Comparison of ENCODE assay signal across 17 cellular contexts in genomic region chr5:914612-915011, GRCh38. TPM values are rescaled to one million over a fixed set of nuclear protein-coding genes. Genes with fewer than 3 reads are reported as not detected.
A peak's percentile ranks its signal among the peaks of the same experiment; 100 is the strongest.
DNase-seq lines count a peak whose midpoint lies in the region; ATAC-seq, FAIRE-seq and TF ChIP-seq lines count a peak whose summit lies in the region.
"Had no signal": no experiment of that assay in that cellular context is flagged by ENCODE, and none has a peak within 500 bp of the region (broad histone marks: within the 10 kb centered on the region; RNA-seq: fewer than 3 reads in every experiment).

No MANE protein-coding gene starts in this region.

- no peaks in the 10 kb centered on the region for H3K9me3 ChIP-seq in astrocyte (ENCODE audit: insufficient read depth, low read depth, low read length)

- H3K4me1 ChIP-seq in astrocyte (ENCODE audit: insufficient read depth, low read length), result peaks cover 19% of the 10 kb centered on the region

- peaks cover 30% of the 10 kb centered on the region in 2 donors for H3K36me3 Mint-ChIP-seq in activated naive CD4-positive, alpha-beta T cell treated with anti-CD3 and anti-CD28 coated beads, Interleukin-2, amount 50 U/mL, for 72 hours
- peaks cover 13% of the 10 kb centered on the region for H3K36me3 Mint-ChIP-seq in astrocyte (ENCODE audit: low read depth, unreplicated experiment)
- H3K36me3 Mint-ChIP-seq: CD4-positive, alpha-beta memory T cell had no signal

- H3K27ac ChIP-seq in astrocyte (ENCODE audit: low read depth, low read length), result no peak overlapping the region
- H3K27ac ChIP-seq in coronary artery, result no peak overlapping the region
- H3K27ac ChIP-seq: C4-2B had no signal

- no peak overlapping the region for H3K4me3 Mint-ChIP-seq in astrocyte (ENCODE audit: unreplicated experiment)
- H3K4me3 Mint-ChIP-seq: B cell; CD4-positive, alpha-beta memory T cell; GM23338 had no signal

- no peak overlapping the region for H3K4me3 ChIP-seq in astrocyte (ENCODE audit: insufficient read depth, low read depth, low read length)
- no peak overlapping the region for H3K4me3 ChIP-seq in coronary artery
- H3K4me3 ChIP-seq: GM12878, GM23338 had no signal

- no peak for TF ChIP-seq CTCF in astrocyte (IDR thresholded peaks at IDR 0.05; ENCODE audit: insufficient read depth, low read depth, low read length)
- TF ChIP-seq CTCF in coronary artery (IDR thresholded peaks at IDR 0.05), result no peak

- H3K36me3 ChIP-seq in astrocyte (ENCODE audit: insufficient read depth, low read length), result peaks cover 11% of the 10 kb centered on the region

- intact Hi-C loops in posterior vena cava (cut with DNase I), result no loop called here

- peaks cover 3% of the 10 kb centered on the region for H3K27me3 Mint-ChIP-seq in astrocyte (ENCODE audit: low read depth, unreplicated experiment)
- H3K27me3 Mint-ChIP-seq: B cell; CD4-positive, alpha-beta memory T cell had no signal

- peak overlapping the region; percentile 77 to 93 for H3K27ac Mint-ChIP-seq in activated naive CD4-positive, alpha-beta T cell treated with anti-CD3 and anti-CD28 coated beads, Interleukin-2, amount 50 U/mL, for 72 hours
- H3K27ac Mint-ChIP-seq in astrocyte (ENCODE audit: unreplicated experiment), result peak overlapping the region; percentile 44
- H3K27ac Mint-ChIP-seq: B cell, GM23338 had no signal

- peaks cover 19% of the 10 kb centered on the region for H4K20me1 ChIP-seq in astrocyte (ENCODE audit: insufficient read depth, low read length)

- no peak overlapping the region for H2AFZ ChIP-seq in astrocyte (ENCODE audit: low read depth, low read length)
- H2AFZ ChIP-seq: GM23338 had no signal

- no peak overlapping the region for H3K4me2 ChIP-seq in astrocyte (ENCODE audit: low read length)
- H3K4me2 ChIP-seq: GM23338 had no signal

- H3K9ac ChIP-seq in astrocyte (ENCODE audit: low read length), result no peak overlapping the region

- H3K9me3 Mint-ChIP-seq in activated naive CD4-positive, alpha-beta T cell treated with anti-CD3 and anti-CD28 coated beads, Interleukin-2, amount 50 U/mL, for 72 hours, result no peaks in the 10 kb centered on the region
- H3K9me3 Mint-ChIP-seq in astrocyte (ENCODE audit: unreplicated experiment), result no peaks in the 10 kb centered on the region
- H3K9me3 Mint-ChIP-seq: GM23338 had no signal

- no peaks in the 10 kb centered on the region for H3K79me2 ChIP-seq in astrocyte (ENCODE audit: insufficient read depth, low read length)

- peaks cover 28% of the 10 kb centered on the region for H3K4me1 Mint-ChIP-seq in astrocyte (ENCODE audit: low read depth, unreplicated experiment)
- H3K4me1 Mint-ChIP-seq: B cell, GM23338 had no signal

- no peak for ATAC-seq in activated naive CD4-positive, alpha-beta T cell treated with anti-CD3 and anti-CD28 coated beads, Interleukin-2, amount 50 U/mL, for 72 hours
- no peak for ATAC-seq in GM21529 (IDR thresholded peaks at IDR 0.05; ENCODE audit: unreplicated experiment)
- ATAC-seq: GM12878, GM23338, HepG2 had no signal

- no peak for FAIRE-seq in astrocyte (lab: Jason Lieb, UNC)
- FAIRE-seq: A204.1, GM12878, GM18507, HepG2 had no signal

- DNase-seq in activated naive CD4-positive, alpha-beta T cell treated with anti-CD3 and anti-CD28 coated beads, Interleukin-2, amount 50 U/mL, for 72 hours (ENCODE audit: low spot score in 2 of 2), result peak in 1 of 2 donors; percentile 43
- DNase-seq in activated naive CD4-positive, alpha-beta T cell treated with anti-CD3 and anti-CD28 coated beads, Interleukin-2, amount 50 U/mL, for 16 hours, result no peak
- DNase-seq in astrocyte (ENCODE audit: low read depth), result no peak
- DNase-seq in posterior vena cava (ENCODE audit: low spot score), result peak; percentile 72
- DNase-seq in NCI-H1930 (lab: John Stamatoyannopoulos, UW), result no peak
- DNase-seq in coronary artery (ENCODE audit: low spot score), result no peak
- DNase-seq: CD4-positive, alpha-beta memory T cell; DMS79; H7 had no signal

- peaks cover 3% of the 10 kb centered on the region for H3K27me3 ChIP-seq in astrocyte (ENCODE audit: insufficient read depth, low read length)

RNA-seq across cellular contexts. Expression of gene TRIP13, which starts 21.9 kb away (rescaled TPM):
- 10 to 100 TPM; 20.1 to 25.5 TPM for total RNA-seq in activated naive CD4-positive, alpha-beta T cell treated with anti-CD3 and anti-CD28 coated beads, Interleukin-2, amount 50 U/mL, for 72 hours
- total RNA-seq in astrocyte (7.3 and 8.5 TPM in 2 replicates), posterior vena cava (1 to 10 TPM in 1 of 2 donors, under 1 TPM in 1; 0.95 to 1.6 TPM)

RNA-seq across cellular contexts. Expression of gene BRD9, which starts 22.0 kb away (rescaled TPM):
- 10 to 100 TPM; 60.4 to 61.7 TPM for total RNA-seq in activated naive CD4-positive, alpha-beta T cell treated with anti-CD3 and anti-CD28 coated beads, Interleukin-2, amount 50 U/mL, for 72 hours
- total RNA-seq in astrocyte (36.7 and 43.7 TPM in 2 replicates), posterior vena cava (10 to 100 TPM; 28.6 to 36.0 TPM)
